In genomic region chr3:52222319-52223221, GRCh38 we compare ENCODE assay signal across 10 cellular contexts. TPM values are rescaled to one million over a fixed set of nuclear protein-coding genes. Genes with fewer than 3 reads are reported as not detected.
DNase-seq lines count a peak whose midpoint lies in the region; ATAC-seq lines count a peak whose summit lies in the region.
"Had no signal": no experiment of that assay in that cellular context is flagged by ENCODE, and none has a peak within 500 bp of the region (broad histone marks: within the 10 kb centered on the region; RNA-seq: fewer than 3 reads in every experiment).

No MANE protein-coding gene starts in this region.

- no peak overlapping the region for H3K4me3 ChIP-seq in BLaER1 treated with 17β-estradiol and CSF1 and Interleukin-3, amounts not matched to agents 10 nM and 100 nM
- no peak overlapping the region; the same call in 1 of the 2 replicates for H3K4me3 ChIP-seq in Karpas-422 (ENCODE audit: low read length)
- H3K4me3 ChIP-seq in effector memory CD4-positive, alpha-beta T cell (ENCODE audit: insufficient read depth, low read depth, low read length, poor library complexity, severe bottlenecking) = peak overlapping the region; percentile 46
- H3K4me3 ChIP-seq: colonic mucosa, MG63, SK-N-MC had no signal

- peak overlapping the region in 4 of 11 experiments; percentile 93 to 97 (median 95); a peak in 7 of 22 replicates for H3K27ac ChIP-seq in BLaER1 treated with 17β-estradiol and CSF1 and Interleukin-3, amounts not matched to agents 10 nM and 100 nM
- no peak overlapping the region for H3K27ac ChIP-seq in Karpas-422 (ENCODE audit: low read length)
- H3K27ac ChIP-seq in effector memory CD4-positive, alpha-beta T cell (ENCODE audit: insufficient read depth, low read length, poor library complexity, severe bottlenecking) = peak overlapping the region; percentile 52
- H3K27ac ChIP-seq: colonic mucosa, SK-N-MC had no signal

- peaks cover 0 to 30% (median 8%) of the 10 kb centered on the region in 11 experiments; a peak in 13 of 22 replicates for H3K36me3 ChIP-seq in BLaER1 treated with 17β-estradiol and CSF1 and Interleukin-3, amounts not matched to agents 10 nM and 100 nM
- H3K36me3 ChIP-seq in Karpas-422 (ENCODE audit: insufficient read depth, low read length) = peaks cover 50% of the 10 kb centered on the region
- peaks cover 1% of the 10 kb centered on the region for H3K36me3 ChIP-seq in effector memory CD4-positive, alpha-beta T cell (ENCODE audit: control insufficient read depth, insufficient read depth, low read length)
- H3K36me3 ChIP-seq: colonic mucosa, MG63 had no signal

- DNase-seq in Karpas-422 (no peak), globus pallidus (ENCODE audit: low spot score) (no peak)
- DNase-seq in effector memory CD4-positive, alpha-beta T cell = no peak
- DNase-seq: AML-193, colonic mucosa, MG63 had no signal

- H3K4me2 ChIP-seq in BLaER1 treated with 17β-estradiol and CSF1 and Interleukin-3, amounts not matched to agents 10 nM and 100 nM = peak overlapping the region in 10 of 11 experiments; percentile 23 to 100 (median 97); a peak in 19 of 22 replicates
- H3K4me2 ChIP-seq in Karpas-422 (ENCODE audit: low read depth, low read length, poor library complexity, severe bottlenecking) = peak overlapping the region; percentile 97

- H3K9me3 ChIP-seq in BLaER1 treated with 17β-estradiol and CSF1 and Interleukin-3, amounts not matched to agents 10 nM and 100 nM (replicated peaks in 1 of 11) = no peaks in the 10 kb centered on the region
- H3K9me3 ChIP-seq in Karpas-422 (ENCODE audit: low read length) = no peaks in the 10 kb centered on the region
- H3K9me3 ChIP-seq in effector memory CD4-positive, alpha-beta T cell (ENCODE audit: control insufficient read depth, low read length) = no peaks in the 10 kb centered on the region
- H3K9me3 ChIP-seq: colonic mucosa, MG63 had no signal

- H4K20me1 ChIP-seq in BLaER1 treated with 17β-estradiol and CSF1 and Interleukin-3, amounts not matched to agents 10 nM and 100 nM = peaks cover 0 to 43% (median 7%) of the 10 kb centered on the region in 11 experiments; a peak in 12 of 22 replicates
- H4K20me1 ChIP-seq in Karpas-422 (ENCODE audit: insufficient read depth, low read depth, low read length) = peaks cover 67% of the 10 kb centered on the region

- H2AFZ ChIP-seq in Karpas-422 (ENCODE audit: low read length) = no peak overlapping the region

- H3K27me3 ChIP-seq in BLaER1 treated with 17β-estradiol and CSF1 and Interleukin-3, amounts not matched to agents 10 nM and 100 nM = no peaks in the 10 kb centered on the region
- H3K27me3 ChIP-seq in Karpas-422 (ENCODE audit: low read length) = no peaks in the 10 kb centered on the region
- no peaks in the 10 kb centered on the region for H3K27me3 ChIP-seq in effector memory CD4-positive, alpha-beta T cell (replicated peaks; ENCODE audit: control insufficient read depth, insufficient read depth, low read length, poor library complexity, severe bottlenecking)
- H3K27me3 ChIP-seq: colonic mucosa, MG63 had no signal

- H3K9ac ChIP-seq in BLaER1 treated with 17β-estradiol and CSF1 and Interleukin-3, amounts not matched to agents 10 nM and 100 nM = peak overlapping the region in 3 of 11 experiments; percentile 4 to 84 (median 81); a peak in 2 of 22 replicates
- no peak overlapping the region for H3K9ac ChIP-seq in Karpas-422 (ENCODE audit: low read length)

- ATAC-seq in HG03571 (IDR thresholded peaks at IDR 0.05; ENCODE audit: unreplicated experiment) (no peak), HG02870 (IDR thresholded peaks at IDR 0.05; ENCODE audit: unreplicated experiment) (no peak)

- peaks cover 61% of the 10 kb centered on the region for H3K79me2 ChIP-seq in Karpas-422 (ENCODE audit: low read length)

- peaks cover 69 to 98% (median 97%) of the 10 kb centered on the region in 10 experiments for H3K4me1 ChIP-seq in BLaER1 treated with 17β-estradiol and CSF1 and Interleukin-3, amounts not matched to agents 10 nM and 100 nM
- peaks cover 77% of the 10 kb centered on the region for H3K4me1 ChIP-seq in Karpas-422 (ENCODE audit: low read length)
- peaks cover 84% of the 10 kb centered on the region for H3K4me1 ChIP-seq in effector memory CD4-positive, alpha-beta T cell (ENCODE audit: control insufficient read depth, insufficient read depth, low read length, poor library complexity, severe bottlenecking)

- no peaks in the 10 kb centered on the region for H3K9me2 ChIP-seq in Karpas-422 (replicated peaks; ENCODE audit: insufficient read depth, low read length)

RNA-seq across cellular contexts. Expression of gene TLR9, which starts 2.9 kb away (rescaled TPM):
- 7.4 and 26.5 TPM in 2 replicates for total RNA-seq in Karpas-422 (2014; rRNA removed; shearing (Covaris generic); ENCODE audit: low replicate concordance)

RNA-seq across cellular contexts. Expression of gene TWF2, which starts 16.4 kb away (rescaled TPM):
- total RNA-seq in Karpas-422 (2014; rRNA removed; shearing (Covaris generic); ENCODE audit: low replicate concordance) = 42.0 and 76.3 TPM in 2 replicates

RNA-seq across cellular contexts. Expression of gene PPM1M, which starts 23.0 kb away (rescaled TPM):
- 25.5 and 35.4 TPM in 2 replicates for total RNA-seq in Karpas-422 (2014; rRNA removed; shearing (Covaris generic); ENCODE audit: low replicate concordance)

RNA-seq across cellular contexts. Expression of gene ALAS1, which starts 24.6 kb away (rescaled TPM):
- total RNA-seq in Karpas-422 (2014; rRNA removed; shearing (Covaris generic); ENCODE audit: low replicate concordance) = 24.8 and 41.6 TPM in 2 replicates

RNA-seq across cellular contexts. Expression of gene WDR82, which starts 55.9 kb away (rescaled TPM):
- total RNA-seq in Karpas-422 (2014; rRNA removed; shearing (Covaris generic); ENCODE audit: low replicate concordance) = 30.4 and 42.0 TPM in 2 replicates
